ENCODE assay signal across 8 cellular contexts in genomic region chr15:73677146-73677607, GRCh38. TPM values are rescaled to one million over a fixed set of nuclear protein-coding genes. Genes with fewer than 3 reads are reported as not detected.
DNase-seq lines count a peak whose midpoint lies in the region; ATAC-seq and TF ChIP-seq lines count a peak whose summit lies in the region.

No MANE protein-coding gene starts in this region.

- 33 to 41% (median 36%) methylated on average over 5 of the region's 5 CpGs for WGBS in psoas muscle, 3 donors

- H3K36me3 Mint-ChIP-seq in activated T-helper 17 cell treated with anti-CD3 and anti-CD28 coated beads, Interleukin-2, amount 50 U/mL, for 72 hours (ENCODE audit: low read depth): no peaks in the 10 kb centered on the region

- H3K27me3 Mint-ChIP-seq in activated T-helper 17 cell treated with anti-CD3 and anti-CD28 coated beads, Interleukin-2, amount 50 U/mL, for 72 hours: peaks cover 20% of the 10 kb centered on the region

- ATAC-seq in activated T-helper 17 cell treated with anti-CD3 and anti-CD28 coated beads, Interleukin-2, amount 50 U/mL, for 72 hours (replicated peaks): peak; percentile 41
- peak; percentile 82 for ATAC-seq in foreskin keratinocyte
- peak; percentile 86 to 94 (median 92) for ATAC-seq in psoas muscle
- no peak for ATAC-seq in GM18511 (IDR thresholded peaks at IDR 0.05; ENCODE audit: unreplicated experiment)
- no peak for ATAC-seq in HG02885 (IDR thresholded peaks at IDR 0.05; ENCODE audit: poor library complexity, unreplicated experiment)

- peaks cover 6% of the 10 kb centered on the region for H3K4me1 Mint-ChIP-seq in activated T-helper 17 cell treated with anti-CD3 and anti-CD28 coated beads, Interleukin-2, amount 50 U/mL, for 72 hours

- peak; percentile 61 for DNase-seq in AG08396 (ENCODE audit: low spot score)
- peak; percentile 53 for DNase-seq in GM13977 (ENCODE audit: low spot score)
- DNase-seq in NCI-H82 (lab: John Stamatoyannopoulos, UW): peak; percentile 81
- peak in 1 of 2 donors; percentile 44 for DNase-seq in foreskin keratinocyte
- peak; percentile 46 to 64 for DNase-seq in psoas muscle

- H3K36me3 ChIP-seq in psoas muscle (ENCODE audit: insufficient read depth in 1 of 2, low read depth in 1 of 2): no peaks in the 10 kb centered on the region

- H3K27ac ChIP-seq in foreskin keratinocyte (no peak overlapping the region), psoas muscle (no peak overlapping the region)

- H3K4me3 Mint-ChIP-seq in activated T-helper 17 cell treated with anti-CD3 and anti-CD28 coated beads, Interleukin-2, amount 50 U/mL, for 72 hours: no peak overlapping the region

- no peaks in the 10 kb centered on the region for H3K27me3 ChIP-seq in foreskin keratinocyte
- H3K27me3 ChIP-seq in psoas muscle (ENCODE audit: insufficient read depth in 3 of 3, low read length in 2 of 3): peaks cover 0 to 4% (median 1%) of the 10 kb centered on the region in 3 donors

- peak; percentile 75 for TF ChIP-seq CTCF in GM13977 (IDR thresholded peaks at IDR 0.05; ENCODE audit: extremely low read depth, insufficient read depth, missing control alignments)
- peak; percentile 83 for TF ChIP-seq CTCF in foreskin keratinocyte (conservative IDR thresholded peaks at IDR 0.05)
- TF ChIP-seq CTCF in psoas muscle (IDR thresholded peaks at IDR 0.05): peak; percentile 91

- intact Hi-C loops in psoas muscle (cut with DNase I): loop anchor here (1.0 to 5.0 kb wide), 3 partner anchors 23 to 40 kb away; no protein-coding TSS in a partner anchor

- in situ Hi-C loops in GM13977 (cut with MboI; ENCODE audit: low pct_unique_long_range_greater_than_20kb, low sequenced_read_pairs, unreplicated experiment): loop anchor here (25.0 kb wide), 2 partner anchors 115 to 390 kb away; no protein-coding TSS in a partner anchor

- H3K9me3 ChIP-seq in psoas muscle: no peaks in the 10 kb centered on the region

- no peaks in the 10 kb centered on the region for H3K9me3 Mint-ChIP-seq in activated T-helper 17 cell treated with anti-CD3 and anti-CD28 coated beads, Interleukin-2, amount 50 U/mL, for 72 hours

- H3K4me1 ChIP-seq in foreskin keratinocyte (no peaks in the 10 kb centered on the region), psoas muscle (no peaks in the 10 kb centered on the region)

- H3K4me3 ChIP-seq in psoas muscle: no peak overlapping the region

- no peak overlapping the region for H3K27ac Mint-ChIP-seq in activated T-helper 17 cell treated with anti-CD3 and anti-CD28 coated beads, Interleukin-2, amount 50 U/mL, for 72 hours

RNA-seq across cellular contexts. Expression of gene CD276, which starts 7.0 kb away (rescaled TPM):
- 1 to 10 TPM in 1 of 2 donors, under 1 TPM in 1; 0.95 to 2.6 TPM for total RNA-seq in activated T-helper 17 cell treated with anti-CD3 and anti-CD28 coated beads, Interleukin-2, amount 50 U/mL, for 72 hours
- total RNA-seq in foreskin keratinocyte (107 and 126 TPM in 2 replicates), psoas muscle (1 to 10 TPM; 7.5 to 8.9 (median 8.9) TPM)
- polyA plus RNA-seq in foreskin keratinocyte (118 and 129 TPM in 2 replicates), psoas muscle (10 to 100 TPM in 1 of 3 donors, 1 to 10 TPM in 2; 7.3 to 15.0 (median 7.7) TPM)

RNA-seq across cellular contexts. Expression of gene NPTN, which starts 44.0 kb away (rescaled TPM):
- 10 to 100 TPM; 59.5 to 66.1 TPM for total RNA-seq in activated T-helper 17 cell treated with anti-CD3 and anti-CD28 coated beads, Interleukin-2, amount 50 U/mL, for 72 hours
- total RNA-seq in foreskin keratinocyte (174 and 184 TPM in 2 replicates), psoas muscle (10 to 100 TPM; 28.8 to 40.8 (median 32.6) TPM)
- polyA plus RNA-seq in foreskin keratinocyte (65.2 and 89.3 TPM in 2 replicates), psoas muscle (10 to 100 TPM; 26.3 to 41.1 (median 32.1) TPM)

Comparison
In these comparisons a context has a peak if more than half of its experiments do, and no peak if none do; other contexts are left out.
1. ATAC-seq: peak in activated T-helper 17 cell treated with anti-CD3 and anti-CD28 coated beads, Interleukin-2, amount 50 U/mL, for 72 hours (single experiment), foreskin keratinocyte (single experiment) and psoas muscle (4 of 4); none in GM18511 (single experiment) and HG02885 (single experiment).
2. RNA of gene CD276, which starts 7.0 kb away (total RNA-seq): 107 to 126 TPM in foreskin keratinocyte; 7.5 to 8.9 TPM in psoas muscle and 0.95 to 2.6 TPM in activated T-helper 17 cell treated with anti-CD3 and anti-CD28 coated beads, Interleukin-2, amount 50 U/mL, for 72 hours; every median in the first group is over 10 times any median in the second.
3. Peak in every context shown above with its lines, with median percentiles within 50 percentile points of each other: CTCF ChIP-seq.